12 cellular contexts compared by ENCODE assay signal in genomic region chr4:38939150-38939549, GRCh38.
A peak's percentile ranks its signal among the peaks of the same experiment; 100 is the strongest.
DNase-seq lines count a peak whose midpoint lies in the region; ATAC-seq and TF ChIP-seq lines count a peak whose summit lies in the region.
"Had no signal": no experiment of that assay in that cellular context is flagged by ENCODE, and none has a peak within 500 bp of the region (broad histone marks: within the 10 kb centered on the region; RNA-seq: fewer than 3 reads in every experiment).

No MANE protein-coding gene starts in this region.

- DNase-seq in activated CD8-positive, alpha-beta T cell treated with anti-CD3 and anti-CD28 coated beads for 36 hours: no peak
- no peak for DNase-seq in activated CD8-positive, alpha-beta T cell treated with anti-CD3 and anti-CD28 coated beads, Interleukin-2, amount 10 ng/mL, durations not matched to agents 7 days and 5 days
- DNase-seq in nephron progenitor cell (no peak), Right ventricle myocardium inferior (ENCODE audit: missing footprints) (no peak)
- DNase-seq: activated CD4-positive, alpha-beta T cell treated with anti-CD3 and anti-CD28 coated beads, Interleukin-2, amount 50 U/mL, for 48 hours; NCI-H1694; pancreas; Right ventricle myocardium superior had no signal

- no peaks in the 10 kb centered on the region for H3K36me3 Mint-ChIP-seq in activated CD8-positive, alpha-beta T cell treated with anti-CD3 and anti-CD28 coated beads for 36 hours (ENCODE audit: low read depth)
- H3K36me3 Mint-ChIP-seq in activated CD8-positive, alpha-beta T cell treated with anti-CD3 and anti-CD28 coated beads, Interleukin-2, amount 10 ng/mL, durations not matched to agents 7 days and 5 days (ENCODE audit: low read depth): no peaks in the 10 kb centered on the region
- peaks cover 6% of the 10 kb centered on the region for H3K36me3 Mint-ChIP-seq in stimulated activated memory B cell treated with anti-CD40 and anti-IgM and Interleukin-4, amounts not matched to agents 10 μg/mL and 1 μg/mL and 100 μg/mL, for 72 hours
- peaks cover 37% of the 10 kb centered on the region for H3K36me3 Mint-ChIP-seq in nephron progenitor cell (ENCODE audit: low read depth)

- no peak for TF ChIP-seq CTCF in activated CD8-positive, alpha-beta T cell treated with anti-CD3 and anti-CD28 coated beads for 36 hours (IDR thresholded peaks at IDR 0.05)
- no peak for TF ChIP-seq CTCF in nephron progenitor cell (IDR thresholded peaks at IDR 0.05)

- POLR2A ChIA-PET in activated CD8-positive, alpha-beta T cell treated with anti-CD3 and anti-CD28 coated beads for 36 hours (lab: Charles Lee): no interaction called here
- POLR2A ChIA-PET in activated CD8-positive, alpha-beta T cell treated with anti-CD3 and anti-CD28 coated beads, Interleukin-2, amount 10 ng/mL, durations not matched to agents 7 days and 5 days (lab: Charles Lee): no interaction called here

- H3K4me1 Mint-ChIP-seq in activated CD8-positive, alpha-beta T cell treated with anti-CD3 and anti-CD28 coated beads for 36 hours (ENCODE audit: low read depth): peaks cover 23% of the 10 kb centered on the region
- H3K4me1 Mint-ChIP-seq in activated CD8-positive, alpha-beta T cell treated with anti-CD3 and anti-CD28 coated beads, Interleukin-2, amount 10 ng/mL, durations not matched to agents 7 days and 5 days (ENCODE audit: low read depth): peaks cover 3% of the 10 kb centered on the region
- H3K4me1 Mint-ChIP-seq in stimulated activated memory B cell treated with anti-CD40 and anti-IgM and Interleukin-4, amounts not matched to agents 10 μg/mL and 1 μg/mL and 100 μg/mL, for 72 hours: peaks cover 23% of the 10 kb centered on the region
- peaks cover 5% of the 10 kb centered on the region for H3K4me1 Mint-ChIP-seq in nephron progenitor cell

- CTCF ChIA-PET in activated CD8-positive, alpha-beta T cell treated with anti-CD3 and anti-CD28 coated beads for 36 hours (lab: Charles Lee): no interaction called here
- CTCF ChIA-PET in activated CD8-positive, alpha-beta T cell treated with anti-CD3 and anti-CD28 coated beads, Interleukin-2, amount 10 ng/mL, durations not matched to agents 7 days and 5 days (lab: Charles Lee): no interaction called here

- no peak overlapping the region for H3K27ac Mint-ChIP-seq in activated CD8-positive, alpha-beta T cell treated with anti-CD3 and anti-CD28 coated beads for 36 hours
- H3K27ac Mint-ChIP-seq in activated CD8-positive, alpha-beta T cell treated with anti-CD3 and anti-CD28 coated beads, Interleukin-2, amount 10 ng/mL, durations not matched to agents 7 days and 5 days: no peak overlapping the region
- H3K27ac Mint-ChIP-seq in stimulated activated memory B cell treated with anti-CD40 and anti-IgM and Interleukin-4, amounts not matched to agents 10 μg/mL and 1 μg/mL and 100 μg/mL, for 72 hours: peak overlapping the region; percentile 58
- no peak overlapping the region for H3K27ac Mint-ChIP-seq in nephron progenitor cell

- no peaks in the 10 kb centered on the region for H3K9me3 Mint-ChIP-seq in activated CD8-positive, alpha-beta T cell treated with anti-CD3 and anti-CD28 coated beads for 36 hours
- no peaks in the 10 kb centered on the region for H3K9me3 Mint-ChIP-seq in activated CD8-positive, alpha-beta T cell treated with anti-CD3 and anti-CD28 coated beads, Interleukin-2, amount 10 ng/mL, durations not matched to agents 7 days and 5 days (ENCODE audit: insufficient read depth)
- no peaks in the 10 kb centered on the region for H3K9me3 Mint-ChIP-seq in stimulated activated memory B cell treated with anti-CD40 and anti-IgM and Interleukin-4, amounts not matched to agents 10 μg/mL and 1 μg/mL and 100 μg/mL, for 72 hours
- H3K9me3 Mint-ChIP-seq in nephron progenitor cell: no peaks in the 10 kb centered on the region

- ATAC-seq in activated CD8-positive, alpha-beta T cell treated with anti-CD3 and anti-CD28 coated beads for 36 hours: peak; percentile 91
- ATAC-seq in activated CD8-positive, alpha-beta T cell treated with anti-CD3 and anti-CD28 coated beads, Interleukin-2, amount 10 ng/mL, durations not matched to agents 7 days and 5 days: no peak
- ATAC-seq in GM21576 (IDR thresholded peaks at IDR 0.05; ENCODE audit: unreplicated experiment) (peak; percentile 90), HG03159 (IDR thresholded peaks at IDR 0.05; ENCODE audit: unreplicated experiment) (peak; percentile 92), HG02970 (IDR thresholded peaks at IDR 0.05; ENCODE audit: low FRiP score, unreplicated experiment) (no peak), Right ventricle myocardium inferior (no peak)
- ATAC-seq in stimulated activated memory B cell treated with anti-CD40 and anti-IgM and Interleukin-4, amounts not matched to agents 10 μg/mL and 1 μg/mL and 100 μg/mL, for 72 hours: peak; percentile 92
- ATAC-seq: pancreas had no signal

- intact Hi-C loops in activated CD8-positive, alpha-beta T cell treated with anti-CD3 and anti-CD28 coated beads for 36 hours (cut with micrococcal nuclease): no loop called here
- intact Hi-C loops in Right ventricle myocardium inferior (cut with DNase I): no loop called here

- no peaks in the 10 kb centered on the region for H3K27me3 Mint-ChIP-seq in activated CD8-positive, alpha-beta T cell treated with anti-CD3 and anti-CD28 coated beads for 36 hours
- H3K27me3 Mint-ChIP-seq in activated CD8-positive, alpha-beta T cell treated with anti-CD3 and anti-CD28 coated beads, Interleukin-2, amount 10 ng/mL, durations not matched to agents 7 days and 5 days (ENCODE audit: low read depth): no peaks in the 10 kb centered on the region
- no peaks in the 10 kb centered on the region for H3K27me3 Mint-ChIP-seq in stimulated activated memory B cell treated with anti-CD40 and anti-IgM and Interleukin-4, amounts not matched to agents 10 μg/mL and 1 μg/mL and 100 μg/mL, for 72 hours
- H3K27me3 Mint-ChIP-seq in nephron progenitor cell (ENCODE audit: low read depth, poor library complexity): peaks cover 3% of the 10 kb centered on the region

- no peak overlapping the region for H3K4me3 Mint-ChIP-seq in activated CD8-positive, alpha-beta T cell treated with anti-CD3 and anti-CD28 coated beads for 36 hours
- no peak overlapping the region for H3K4me3 Mint-ChIP-seq in activated CD8-positive, alpha-beta T cell treated with anti-CD3 and anti-CD28 coated beads, Interleukin-2, amount 10 ng/mL, durations not matched to agents 7 days and 5 days
- no peak overlapping the region for H3K4me3 Mint-ChIP-seq in stimulated activated memory B cell treated with anti-CD40 and anti-IgM and Interleukin-4, amounts not matched to agents 10 μg/mL and 1 μg/mL and 100 μg/mL, for 72 hours
- no peak overlapping the region for H3K4me3 Mint-ChIP-seq in nephron progenitor cell

Comparison
In these comparisons a context has a peak if more than half of its experiments do, and no peak if none do; other contexts are left out.
1. ATAC-seq: peak in activated CD8-positive, alpha-beta T cell treated with anti-CD3 and anti-CD28 coated beads for 36 hours (single experiment), GM21576 (single experiment), HG03159 (single experiment) and stimulated activated memory B cell treated with anti-CD40 and anti-IgM and Interleukin-4, amounts not matched to agents 10 μg/mL and 1 μg/mL and 100 μg/mL, for 72 hours (single experiment); none in activated CD8-positive, alpha-beta T cell treated with anti-CD3 and anti-CD28 coated beads, Interleukin-2, amount 10 ng/mL, durations not matched to agents 7 days and 5 days (single experiment), HG02970 (single experiment) and Right ventricle myocardium inferior (single experiment).